19 cellular contexts compared by ENCODE assay signal in genomic region chr2:224596289-224596688, GRCh38.
"Had no signal": no experiment of that assay in that cellular context is flagged by ENCODE, and none has a peak within 500 bp of the region (broad histone marks: within the 10 kb centered on the region; RNA-seq: fewer than 3 reads in every experiment).

No MANE protein-coding gene starts in this region.

- H3K27ac Mint-ChIP-seq: activated B cell treated with CpG ODN at 0.5 μM for 24 hours; activated CD4-positive, alpha-beta T cell treated with anti-CD3 and anti-CD28 coated beads, Interleukin-2, amount 10 ng/mL, durations not matched to agents 7 days and 5 days; activated naive CD4-positive, alpha-beta T cell treated with anti-CD3 and anti-CD28 coated beads for 36 hours; activated T-helper 17 cell treated with anti-CD3 and anti-CD28 coated beads, Interleukin-2, amount 50 U/mL, for 72 hours; stimulated activated effector memory CD8-positive, alpha-beta T cell treated with anti-CD3 and anti-CD28 coated beads, Interleukin-12 subunit alpha, Interleukin-12 subunit beta, amount 100 ng/mL, for 72 hours had no signal

- H3K4me1 Mint-ChIP-seq: activated CD4-positive, alpha-beta T cell treated with anti-CD3 and anti-CD28 coated beads, Interleukin-2, amount 10 ng/mL, durations not matched to agents 7 days and 5 days; activated T-helper 17 cell treated with anti-CD3 and anti-CD28 coated beads, Interleukin-2, amount 50 U/mL, for 72 hours; stimulated activated effector memory CD8-positive, alpha-beta T cell treated with anti-CD3 and anti-CD28 coated beads, Interleukin-12 subunit alpha, Interleukin-12 subunit beta, amount 100 ng/mL, for 72 hours had no signal

- H3K27ac ChIP-seq: coronary artery, heart left ventricle, left lung, prostate gland, right lobe of liver, tibial nerve, vagina had no signal

- H3K4me1 ChIP-seq: heart left ventricle, left lung, prostate gland, right lobe of liver, tibial nerve, vagina had no signal

- H3K27me3 Mint-ChIP-seq: activated B cell treated with CpG ODN at 0.5 μM for 24 hours had no signal

- H3K27me3 ChIP-seq: heart left ventricle, left lung, right lobe of liver, tibial nerve, vagina had no signal

- H3K9me3 ChIP-seq: heart left ventricle, left lung, prostate gland, right lobe of liver, tibial nerve, vagina had no signal

- H3K36me3 ChIP-seq: heart left ventricle, left lung, prostate gland, right lobe of liver, tibial nerve, vagina had no signal

- H3K4me3 ChIP-seq: coronary artery, heart left ventricle, left lung, prostate gland, right lobe of liver, tibial nerve, vagina had no signal

- DNase-seq: activated B cell treated with CpG ODN at 0.5 μM for 24 hours; activated CD4-positive, alpha-beta T cell treated with anti-CD3 and anti-CD28 coated beads, Interleukin-2, amount 10 ng/mL, durations not matched to agents 7 days and 5 days; activated CD8-positive, alpha-beta memory T cell treated with anti-CD3 and anti-CD28 coated beads for 24 hours; activated naive CD4-positive, alpha-beta T cell treated with anti-CD3 and anti-CD28 coated beads for 36 hours; activated T-cell treated with anti-CD3 and anti-CD28 coated beads for 4 hours; effector CD8-positive, alpha-beta T cell; foreskin melanocyte; heart left ventricle; islet precursor cell; left lung; occipital lobe; right lobe of liver had no signal

- H3K9me3 Mint-ChIP-seq: activated B cell treated with CpG ODN at 0.5 μM for 24 hours; activated CD4-positive, alpha-beta T cell treated with anti-CD3 and anti-CD28 coated beads, Interleukin-2, amount 10 ng/mL, durations not matched to agents 7 days and 5 days; activated naive CD4-positive, alpha-beta T cell treated with anti-CD3 and anti-CD28 coated beads for 36 hours; activated T-helper 17 cell treated with anti-CD3 and anti-CD28 coated beads, Interleukin-2, amount 50 U/mL, for 72 hours; nephron; stimulated activated effector memory CD8-positive, alpha-beta T cell treated with anti-CD3 and anti-CD28 coated beads, Interleukin-12 subunit alpha, Interleukin-12 subunit beta, amount 100 ng/mL, for 72 hours had no signal

- ATAC-seq: activated T-helper 17 cell treated with anti-CD3 and anti-CD28 coated beads, Interleukin-2, amount 50 U/mL, for 72 hours; heart left ventricle; left lung; right lobe of liver; stimulated activated effector memory CD8-positive, alpha-beta T cell treated with anti-CD3 and anti-CD28 coated beads, Interleukin-12 subunit alpha, Interleukin-12 subunit beta, amount 100 ng/mL, for 72 hours had no signal

- H3K4me3 Mint-ChIP-seq: activated B cell treated with CpG ODN at 0.5 μM for 24 hours; activated CD4-positive, alpha-beta T cell treated with anti-CD3 and anti-CD28 coated beads, Interleukin-2, amount 10 ng/mL, durations not matched to agents 7 days and 5 days; activated naive CD4-positive, alpha-beta T cell treated with anti-CD3 and anti-CD28 coated beads for 36 hours; activated T-helper 17 cell treated with anti-CD3 and anti-CD28 coated beads, Interleukin-2, amount 50 U/mL, for 72 hours; nephron; stimulated activated effector memory CD8-positive, alpha-beta T cell treated with anti-CD3 and anti-CD28 coated beads, Interleukin-12 subunit alpha, Interleukin-12 subunit beta, amount 100 ng/mL, for 72 hours had no signal
